ENCODE assay signal across 15 cellular contexts in the genomic region with DNA sequence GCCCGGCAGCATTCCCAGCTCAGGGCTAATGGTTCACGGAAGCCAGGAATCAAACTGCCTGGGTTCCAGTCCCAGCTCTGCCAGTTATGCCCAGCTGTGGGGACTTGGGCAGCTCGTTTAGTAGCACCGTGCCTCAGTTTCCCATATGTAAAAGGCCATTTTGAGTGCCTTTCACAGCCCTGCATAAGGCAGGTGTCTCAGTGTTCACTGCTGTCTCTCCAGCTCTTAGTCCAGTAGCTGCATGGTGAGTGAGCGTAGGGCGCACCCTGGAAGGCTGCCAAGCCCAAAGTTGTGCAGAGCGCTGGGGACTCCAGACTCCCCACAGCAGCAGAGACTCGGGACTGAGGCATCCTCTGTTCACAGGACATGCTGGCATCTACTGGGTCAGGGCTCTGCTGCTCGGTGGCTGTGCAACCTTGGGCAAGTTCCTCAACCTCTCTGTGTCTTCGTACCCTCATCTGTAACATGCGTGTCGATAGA. TPM values are rescaled to one million over a fixed set of nuclear protein-coding genes. Genes with fewer than 3 reads are reported as not detected.
DNase-seq lines count a peak whose midpoint lies in the region; ATAC-seq, FAIRE-seq and TF ChIP-seq lines count a peak whose summit lies in the region.
"Had no signal": no experiment of that assay in that cellular context is flagged by ENCODE, and none has a peak within 500 bp of the region (broad histone marks: within the 10 kb centered on the region; RNA-seq: fewer than 3 reads in every experiment).

No MANE protein-coding gene starts in this region.

- H2AK5ac ChIP-seq in IMR-90 (ENCODE audit: low read depth, low read length): 0 out of 2 replicates have a peak overlapping the region, but pooled peaks have one; percentile 18

- H2BK15ac ChIP-seq in IMR-90 (ENCODE audit: low read depth, low read length): no peak overlapping the region

- no peak overlapping the region for H2BK20ac ChIP-seq in IMR-90 (ENCODE audit: low read depth, low read length)

- in situ Hi-C loops in IMR-90 (cut with MboI; ENCODE audit: low sequenced_read_pairs): no loop called here

- H3K56ac ChIP-seq in IMR-90 (ENCODE audit: extremely low read depth, insufficient read depth, low read length): no peak overlapping the region

- no peak overlapping the region for H3K4me2 ChIP-seq in IMR-90 (ENCODE audit: low read depth, low read length)

- ATAC-seq in IMR-90 (ENCODE audit: low read depth) (peak; percentile 8), HG03039 (IDR thresholded peaks at IDR 0.05; ENCODE audit: unreplicated experiment) (no peak)
- ATAC-seq: body of pancreas had no signal

- 0 out of 2 replicates have a peak overlapping the region, but pooled peaks have one; percentile 6 for H3K4ac ChIP-seq in IMR-90 (ENCODE audit: low read depth, low read length)

- no peak for TF ChIP-seq RAD21 in IMR-90 (IDR thresholded peaks at IDR 0.05; ENCODE audit: low read length)

- FAIRE-seq in GM12892 (lab: Jason Lieb, UNC): no peak

- no peak for DNase-seq in GM12892 (ENCODE audit: insufficient read length)
- DNase-seq in IMR-90: no peak
- DNase-seq in erythroblast (lab: John Stamatoyannopoulos, UW): peak; percentile 39 to 48
- no peak for DNase-seq in medulla oblongata (ENCODE audit: extremely low spot score)
- DNase-seq: activated CD4-positive, alpha-beta T cell treated with anti-CD3 and anti-CD28 coated beads, Interleukin-2, amount 10 ng/mL, durations not matched to agents 7 days and 5 days; body of pancreas; dorsolateral prefrontal cortex; NCI-H1436 treated with DMSO at 0.1 percent for 48 hours; NCI-H510A treated with DMSO at 0.1 percent for 48 hours; thyroid gland had no signal

- H4K8ac ChIP-seq in IMR-90 (ENCODE audit: low read depth in 2 of 2, low read length in 2 of 2): peak overlapping the region in 1 of 2 experiments; percentile 21; a peak in 1 of 4 replicates

- no TSS peak for BruUV-seq in IMR-90 (replicated peaks; lab: Mats Ljungman, UMichigan)

- H2AK9ac ChIP-seq in IMR-90 (replicated peaks; ENCODE audit: low read depth, low read length, poor library complexity): no peak overlapping the region

- H3K27me3 ChIP-seq in IMR-90 (ENCODE audit: control insufficient read depth, insufficient read depth, low read length): no peaks in the 10 kb centered on the region
- H3K27me3 ChIP-seq: body of pancreas, dorsolateral prefrontal cortex, foreskin keratinocyte, thyroid gland had no signal

- no peak overlapping the region for H2AFZ ChIP-seq in IMR-90 (replicated peaks; ENCODE audit: low read length, poor library complexity)
- H2AFZ ChIP-seq: parathyroid adenoma had no signal

- POLR2A ChIA-PET in IMR-90 (lab: Charles Lee; ENCODE audit: unreplicated experiment): interaction anchor here (0.5 kb wide), 1 partner anchor 23 kb away, joined by 3 read pairs; no protein-coding TSS in a partner anchor

- peaks cover 48% of the 10 kb centered on the region for H3K36me3 ChIP-seq in IMR-90 (ENCODE audit: control insufficient read depth, insufficient read depth, low read length)

- H4K20me1 ChIP-seq in IMR-90 (ENCODE audit: insufficient read depth, low read length): peaks cover 70% of the 10 kb centered on the region

- no peak overlapping the region for H3K18ac ChIP-seq in IMR-90 (ENCODE audit: low read depth, low read length)

- H3K9me3 ChIP-seq in IMR-90 (ENCODE audit: control insufficient read depth, insufficient read depth, low read length): no peaks in the 10 kb centered on the region
- H3K9me3 ChIP-seq: body of pancreas, thyroid gland had no signal

- no peak overlapping the region for H4K5ac ChIP-seq in IMR-90 (ENCODE audit: low read depth, low read length)

- H3K4me3 ChIP-seq in IMR-90 (ENCODE audit: insufficient read depth, low read depth, low read length): no peak overlapping the region
- H3K4me3 ChIP-seq: body of pancreas, thyroid gland had no signal

- 81% methylated on average over 4 of the region's 12 CpGs; no CpG with 5 or more reads in 1 of the 2 experiments for WGBS in IMR-90 (ENCODE audit: extremely low coverage in 2 of 2, insufficient read length in 1 of 2), 2 experiments

- CTCF ChIA-PET in IMR-90 (lab: Yijun Ruan, JAX): interaction anchor here (0.6 kb wide), 1 partner anchor 31 kb away, joined by 3 read pairs; no protein-coding TSS in a partner anchor

- H4K91ac ChIP-seq in IMR-90 (ENCODE audit: insufficient read depth, low read depth, low read length): no peak overlapping the region

- H3K14ac ChIP-seq in IMR-90 (replicated peaks; ENCODE audit: low read depth, low read length): no peak overlapping the region

- H3K9ac ChIP-seq in IMR-90 (ENCODE audit: low read depth, low read length): no peak overlapping the region
- H3K9ac ChIP-seq: parathyroid adenoma had no signal

- intact Hi-C loops in IMR-90 (cut with micrococcal nuclease): no loop called here

- TF ChIP-seq CTCF in IMR-90 (conservative IDR thresholded peaks at IDR 0.05; ENCODE audit: low read depth, low read length): no peak

- no peak overlapping the region for H3K27ac ChIP-seq in IMR-90 (ENCODE audit: insufficient read depth, low read length)
- H3K27ac ChIP-seq: body of pancreas, foreskin keratinocyte, parathyroid adenoma, thyroid gland had no signal

- H3K23ac ChIP-seq in IMR-90 (ENCODE audit: low read depth, low read length): peak overlapping the region; percentile 73; the same call in 1 of the 2 replicates

- no peak overlapping the region for H2BK120ac ChIP-seq in IMR-90 (ENCODE audit: low read depth, low read length)

- peaks cover 19 to 63% of the 10 kb centered on the region in 2 experiments for H3K79me1 ChIP-seq in IMR-90 (ENCODE audit: low read depth in 1 of 2, low read length in 2 of 2)

- H2BK5ac ChIP-seq in IMR-90 (ENCODE audit: low read depth, low read length, poor library complexity, severe bottlenecking): peak overlapping the region; percentile 52

- dilution Hi-C loops in IMR-90 (cut with HindIII; ENCODE audit: low sequenced_read_pairs, unreplicated experiment): no loop called here

- TF ChIP-seq POLR2A in GM12892 (IDR thresholded peaks at IDR 0.05; ENCODE audit: low read depth, low read length) (0 out of 2 replicates have a peak, but pooled peaks have one; percentile 24), IMR-90 (IDR thresholded peaks at IDR 0.05; ENCODE audit: low read depth, low read length) (peak; percentile 72), erythroblast (IDR thresholded peaks at IDR 0.05; ENCODE audit: low read length) (peak; percentile 16)

- peaks cover 31% of the 10 kb centered on the region for H3K9me1 ChIP-seq in IMR-90 (ENCODE audit: insufficient read depth, low read length)

- peaks cover 36% of the 10 kb centered on the region for H3K4me1 ChIP-seq in IMR-90 (ENCODE audit: control insufficient read depth, insufficient read depth, low read length)
- H3K4me1 ChIP-seq: foreskin keratinocyte had no signal

TF ChIP-seq in IMR-90, 13 proteins besides CTCF, POLR2A, EP300 and RAD21 (continues in another document):
- TF ChIP-seq RCOR1 (IDR thresholded peaks at IDR 0.05; ENCODE audit: insufficient replicate concordance, low read length) (no peak), SMC3 (IDR thresholded peaks at IDR 0.05; ENCODE audit: low read depth, low read length) (no peak), MAZ (IDR thresholded peaks at IDR 0.05; ENCODE audit: borderline replicate concordance, low read depth, low read length) (no peak), RFX5 (IDR thresholded peaks at IDR 0.05; ENCODE audit: low read depth, low read length) (no peak), CEBPB (IDR thresholded peaks at IDR 0.05; ENCODE audit: low read depth, low read length) (no peak), ELK1 (IDR thresholded peaks at IDR 0.05; ENCODE audit: borderline replicate concordance, low read depth, low read length) (no peak), MXI1 (IDR thresholded peaks at IDR 0.05; ENCODE audit: borderline replicate concordance, low read depth, low read length) (no peak), FOS (IDR thresholded peaks at IDR 0.05; ENCODE audit: low read depth, low read length) (no peak), NFE2L2 (IDR thresholded peaks at IDR 0.05; ENCODE audit: low read depth, low read length) (no peak)

RNA-seq across cellular contexts. Expression of gene RPL28, which starts 5.5 kb away (rescaled TPM):
- polyA plus RNA-seq in GM12892 (2012; ENCODE audit: missing spikeins): 1,315 TPM
- total RNA-seq in IMR-90 (2012; rRNA removed): 386 and 998 TPM in 2 replicates
- polyA plus RNA-seq in IMR-90 (2012; rRNA removed): 1,428 and 1,693 TPM in 2 replicates
- polyA plus RNA-seq in IMR-90 (2012; cell fraction: cytosol; rRNA removed): 2,443 and 3,636 TPM in 2 replicates
- 1,567 and 1,909 TPM in 2 replicates for polyA plus RNA-seq in IMR-90 (2012; cell fraction: nucleus; rRNA removed; ENCODE audit: low replicate concordance)

RNA-seq across cellular contexts. Expression of gene TMEM238, which starts 7.1 kb away (rescaled TPM):
- not detected for polyA plus RNA-seq in GM12892 (2012; ENCODE audit: missing spikeins)
- total RNA-seq in IMR-90 (2012; rRNA removed): not detected in 2 replicates
- polyA plus RNA-seq in IMR-90 (2012; rRNA removed): not detected in 2 replicates
- 0.15 and 0.30 TPM in 2 replicates for polyA plus RNA-seq in IMR-90 (2012; cell fraction: cytosol; rRNA removed)
- 0.30 TPM in 1 of 2 replicates, not detected in the other for polyA plus RNA-seq in IMR-90 (2012; cell fraction: nucleus; rRNA removed; ENCODE audit: low replicate concordance)

RNA-seq across cellular contexts. Expression of gene TMEM190, which starts 14.6 kb away (rescaled TPM):
- not detected for polyA plus RNA-seq in GM12892 (2012; ENCODE audit: missing spikeins)
- total RNA-seq in IMR-90 (2012; rRNA removed): not detected in 2 replicates
- polyA plus RNA-seq in IMR-90 (2012; rRNA removed): 1.4 and 1.6 TPM in 2 replicates
- 0.49 TPM in 1 of 2 replicates, not detected in the other for polyA plus RNA-seq in IMR-90 (2012; cell fraction: cytosol; rRNA removed)
- 10.6 and 24.6 TPM in 2 replicates for polyA plus RNA-seq in IMR-90 (2012; cell fraction: nucleus; rRNA removed; ENCODE audit: low replicate concordance)
- total RNA-seq: activated CD4-positive, alpha-beta T cell treated with anti-CD3 and anti-CD28 coated beads, Interleukin-2, amount 10 ng/mL, durations not matched to agents 7 days and 5 days; activated T-helper 2 cell treated with anti-CD3 and anti-CD28 coated beads, Interferon-gamma antibody, Interleukin-2, Interleukin-4, amounts not matched to agents 10 μg/mL and 5 μg/mL and 100 μg/mL, durations not matched to agents 14 hours and 24 hours and 36 hours; body of pancreas; dorsolateral prefrontal cortex; foreskin keratinocyte; mesenteric fat pad; thyroid gland had no signal
- polyA plus RNA-seq: foreskin keratinocyte had no signal

RNA-seq across cellular contexts. Expression of gene UBE2S, which starts 16.4 kb away (rescaled TPM):
- 41.1 TPM for polyA plus RNA-seq in GM12892 (2012; ENCODE audit: missing spikeins)
- 69.5 and 74.4 TPM in 2 replicates for total RNA-seq in IMR-90 (2012; rRNA removed)
- polyA plus RNA-seq in IMR-90 (2012; rRNA removed): 104 and 177 TPM in 2 replicates
- 94.4 and 130 TPM in 2 replicates for polyA plus RNA-seq in IMR-90 (2012; cell fraction: cytosol; rRNA removed)
- polyA plus RNA-seq in IMR-90 (2012; cell fraction: nucleus; rRNA removed; ENCODE audit: low replicate concordance): 22.1 and 43.9 TPM in 2 replicates

RNA-seq across cellular contexts. Expression of gene IL11, which starts 21.0 kb away (rescaled TPM):
- 0.17 TPM for polyA plus RNA-seq in GM12892 (2012; ENCODE audit: missing spikeins)
- total RNA-seq in IMR-90 (2012; rRNA removed): 14.3 and 15.6 TPM in 2 replicates
- polyA plus RNA-seq in IMR-90 (2012; rRNA removed): 33.6 and 38.9 TPM in 2 replicates
- polyA plus RNA-seq in IMR-90 (2012; cell fraction: cytosol; rRNA removed): 23.0 and 39.2 TPM in 2 replicates
- polyA plus RNA-seq in IMR-90 (2012; cell fraction: nucleus; rRNA removed; ENCODE audit: low replicate concordance): 135 and 146 TPM in 2 replicates
- total RNA-seq: body of pancreas, mesenteric fat pad, thyroid gland had no signal

Comparison
In these comparisons a context has a peak if more than half of its experiments do, and no peak if none do; other contexts are left out.
1. DNase-seq: peak in erythroblast (2 of 2); none in GM12892 (single experiment), IMR-90 (single experiment) and medulla oblongata (single experiment).
2. POLR2A ChIP-seq: peak in every context shown above with its lines; median percentile 72 in IMR-90; 24 in GM12892; 16 in erythroblast.